Comparison of ENCODE assay signal across 10 cellular contexts in genomic region chr14:54737132-54737711, GRCh38.
DNase-seq lines count a peak whose midpoint lies in the region; TF ChIP-seq lines count a peak whose summit lies in the region.
"Had no signal": no experiment of that assay in that cellular context is flagged by ENCODE, and none has a peak within 500 bp of the region (broad histone marks: within the 10 kb centered on the region; RNA-seq: fewer than 3 reads in every experiment).

No MANE protein-coding gene starts in this region.

- DNase-seq in EH (ENCODE audit: low read depth) (peak; percentile 85), KBM-7 (peak; percentile 12), ascending aorta (ENCODE audit: low spot score in 2 of 2) (no peak), lung microvascular endothelial cell (ENCODE audit: low read depth in 2 of 2) (peak; percentile 45 to 58), NCI-H1417 (lab: John Stamatoyannopoulos, UW) (no peak), endodermal cell (no peak), NCI-H128 (lab: John Stamatoyannopoulos, UW; ENCODE audit: unreplicated experiment) (no peak), dorsolateral prefrontal cortex (no peak)

- H3K4me3 ChIP-seq in ascending aorta, result no peak overlapping the region
- no peak overlapping the region for H3K4me3 ChIP-seq in endodermal cell (ENCODE audit: low read length)
- H3K4me3 ChIP-seq in dorsolateral prefrontal cortex, result no peak overlapping the region
- H3K4me3 ChIP-seq: hepatocyte had no signal

- no peak overlapping the region for H3K27ac Mint-ChIP-seq in endodermal cell

- no peak overlapping the region for H3K9ac ChIP-seq in endodermal cell (ENCODE audit: extremely low read depth, low read length, poor library complexity, severe bottlenecking)
- H3K9ac ChIP-seq: KMS-11 had no signal

- in situ Hi-C loops in KBM-7 (cut with MboI; ENCODE audit: low pct_unique_long_range_greater_than_20kb, low sequenced_read_pairs), result no loop called here

- no peaks in the 10 kb centered on the region for H3K36me3 Mint-ChIP-seq in endodermal cell (ENCODE audit: low read depth)

- intact Hi-C loops in ascending aorta (cut with DNase I), result no loop called here
- intact Hi-C loops in dorsolateral prefrontal cortex (cut with DNase I), result no loop called here

- no peak for TF ChIP-seq CTCF in ascending aorta (IDR thresholded peaks at IDR 0.05)
- TF ChIP-seq CTCF in endodermal cell (conservative IDR thresholded peaks at IDR 0.05), result no peak
- no peak for TF ChIP-seq CTCF in dorsolateral prefrontal cortex (IDR thresholded peaks at IDR 0.05 in 54 of 56, conservative IDR thresholded peaks at IDR 0.05 in 2 of 56; ENCODE audit: low read depth in 1 of 56, partially characterized antibody in 56 of 56)

- H3K27ac ChIP-seq in ascending aorta, result peak overlapping the region; percentile 41 to 72
- no peak overlapping the region for H3K27ac ChIP-seq in endodermal cell (ENCODE audit: low read depth, low read length)
- no peak overlapping the region for H3K27ac ChIP-seq in dorsolateral prefrontal cortex
- H3K27ac ChIP-seq: hepatocyte, KMS-11 had no signal

- 79 to 100% methylated on average over 2 to 5 of the region's 5 CpGs for WGBS in endodermal cell (ENCODE audit: insufficient coverage in 1 of 2, insufficient read length in 1 of 2), 2 experiments

- H3K4me3 Mint-ChIP-seq in endodermal cell, result no peak overlapping the region

- no peaks in the 10 kb centered on the region for H3K9me3 Mint-ChIP-seq in endodermal cell

- H3K4me1 Mint-ChIP-seq in endodermal cell, result peaks cover 12% of the 10 kb centered on the region

- H3K9me3 ChIP-seq in ascending aorta (no peaks in the 10 kb centered on the region), endodermal cell (ENCODE audit: control insufficient read depth, low read length) (no peaks in the 10 kb centered on the region)

- H3K4me1 ChIP-seq in ascending aorta, result peaks cover 2 to 33% of the 10 kb centered on the region in 2 donors
- peaks cover 4% of the 10 kb centered on the region for H3K4me1 ChIP-seq in endodermal cell (ENCODE audit: control insufficient read depth, insufficient read depth, low read length)

- no peaks in the 10 kb centered on the region for H3K27me3 Mint-ChIP-seq in endodermal cell (ENCODE audit: insufficient read depth)

- H3K27me3 ChIP-seq in ascending aorta, result no peaks in the 10 kb centered on the region
- no peaks in the 10 kb centered on the region for H3K27me3 ChIP-seq in endodermal cell (ENCODE audit: control insufficient read depth, insufficient read depth, low read length, poor library complexity, severe bottlenecking)
- H3K27me3 ChIP-seq in dorsolateral prefrontal cortex, result no peaks in the 10 kb centered on the region
- H3K27me3 ChIP-seq: hepatocyte had no signal

- H3K36me3 ChIP-seq in ascending aorta (peaks cover 0 to 6% of the 10 kb centered on the region in 2 donors), endodermal cell (ENCODE audit: control insufficient read depth, insufficient read depth, low read length) (no peaks in the 10 kb centered on the region)

Comparison
In these comparisons a context has a peak if more than half of its experiments do, and no peak if none do; other contexts are left out.
1. DNase-seq: peak in EH (single experiment), KBM-7 (single experiment) and lung microvascular endothelial cell (2 of 2); none in ascending aorta (0 of 2), NCI-H1417 (0 of 3), endodermal cell (single experiment), NCI-H128 (single experiment) and dorsolateral prefrontal cortex (0 of 10).
2. H3K27ac ChIP-seq: peak in ascending aorta (2 of 2); none in endodermal cell (single experiment) and dorsolateral prefrontal cortex (0 of 59).